Comparison of ENCODE assay signal across 12 cellular contexts in genomic region chr1:59743324-59744108, GRCh38.
DNase-seq lines count a peak whose midpoint lies in the region; ATAC-seq and TF ChIP-seq lines count a peak whose summit lies in the region.
"Had no signal": no experiment of that assay in that cellular context is flagged by ENCODE, and none has a peak within 500 bp of the region (broad histone marks: within the 10 kb centered on the region; RNA-seq: fewer than 3 reads in every experiment).

No MANE protein-coding gene starts in this region.

- H3K4me1 Mint-ChIP-seq in endothelial cell (ENCODE audit: unreplicated experiment) = peaks cover 35% of the 10 kb centered on the region
- no peaks in the 10 kb centered on the region for H3K4me1 Mint-ChIP-seq in activated CD4-positive, alpha-beta memory T cell treated with anti-CD3 and anti-CD28 coated beads, Interleukin-2, amount 10 ng/mL, durations not matched to agents 7 days and 5 days
- no peaks in the 10 kb centered on the region for H3K4me1 Mint-ChIP-seq in activated T-helper 2 cell treated with anti-CD3 and anti-CD28 coated beads, Interferon-gamma antibody, Interleukin-2, Interleukin-4, amounts not matched to agents 10 μg/mL and 5 μg/mL and 100 μg/mL, durations not matched to agents 14 hours and 24 hours and 36 hours (ENCODE audit: low read depth)

- H3K27ac Mint-ChIP-seq in endothelial cell (ENCODE audit: unreplicated experiment) = peak overlapping the region; percentile 88
- H3K27ac Mint-ChIP-seq in activated CD4-positive, alpha-beta memory T cell treated with anti-CD3 and anti-CD28 coated beads, Interleukin-2, amount 10 ng/mL, durations not matched to agents 7 days and 5 days = no peak overlapping the region
- H3K27ac Mint-ChIP-seq in activated T-helper 2 cell treated with anti-CD3 and anti-CD28 coated beads, Interferon-gamma antibody, Interleukin-2, Interleukin-4, amounts not matched to agents 10 μg/mL and 5 μg/mL and 100 μg/mL, durations not matched to agents 14 hours and 24 hours and 36 hours = no peak overlapping the region

- H3K9me3 Mint-ChIP-seq in endothelial cell (ENCODE audit: unreplicated experiment) = no peaks in the 10 kb centered on the region
- no peaks in the 10 kb centered on the region for H3K9me3 Mint-ChIP-seq in activated CD4-positive, alpha-beta memory T cell treated with anti-CD3 and anti-CD28 coated beads, Interleukin-2, amount 10 ng/mL, durations not matched to agents 7 days and 5 days
- H3K9me3 Mint-ChIP-seq in activated T-helper 2 cell treated with anti-CD3 and anti-CD28 coated beads, Interferon-gamma antibody, Interleukin-2, Interleukin-4, amounts not matched to agents 10 μg/mL and 5 μg/mL and 100 μg/mL, durations not matched to agents 14 hours and 24 hours and 36 hours = no peaks in the 10 kb centered on the region

- no peaks in the 10 kb centered on the region for H3K9me3 ChIP-seq in thoracic aorta

- peak overlapping the region; percentile 4 for H3K4me3 ChIP-seq in thoracic aorta

- H3K4me3 Mint-ChIP-seq in endothelial cell (ENCODE audit: unreplicated experiment) = no peak overlapping the region
- H3K4me3 Mint-ChIP-seq in activated CD4-positive, alpha-beta memory T cell treated with anti-CD3 and anti-CD28 coated beads, Interleukin-2, amount 10 ng/mL, durations not matched to agents 7 days and 5 days = no peak overlapping the region
- no peak overlapping the region for H3K4me3 Mint-ChIP-seq in activated T-helper 2 cell treated with anti-CD3 and anti-CD28 coated beads, Interferon-gamma antibody, Interleukin-2, Interleukin-4, amounts not matched to agents 10 μg/mL and 5 μg/mL and 100 μg/mL, durations not matched to agents 14 hours and 24 hours and 36 hours (ENCODE audit: low read depth)

- H3K27me3 ChIP-seq in thoracic aorta (replicated peaks; ENCODE audit: insufficient read depth) = no peaks in the 10 kb centered on the region

- POLR2A ChIA-PET in activated CD4-positive, alpha-beta memory T cell treated with anti-CD3 and anti-CD28 coated beads, Interleukin-2, amount 10 ng/mL, durations not matched to agents 7 days and 5 days (lab: Charles Lee) = interaction anchor here (0.6 kb wide), 1 partner anchor 962 kb away, joined by 3 read pairs; no protein-coding TSS in a partner anchor

- peaks cover 17 to 25% of the 10 kb centered on the region in 2 donors for H3K4me1 ChIP-seq in thoracic aorta (ENCODE audit: control insufficient read depth in 1 of 2, low read depth in 2 of 2)

- H3K36me3 Mint-ChIP-seq in endothelial cell (ENCODE audit: low read depth, unreplicated experiment) = peaks cover 3% of the 10 kb centered on the region
- no peaks in the 10 kb centered on the region for H3K36me3 Mint-ChIP-seq in activated CD4-positive, alpha-beta memory T cell treated with anti-CD3 and anti-CD28 coated beads, Interleukin-2, amount 10 ng/mL, durations not matched to agents 7 days and 5 days (ENCODE audit: low read depth)
- H3K36me3 Mint-ChIP-seq in activated T-helper 2 cell treated with anti-CD3 and anti-CD28 coated beads, Interferon-gamma antibody, Interleukin-2, Interleukin-4, amounts not matched to agents 10 μg/mL and 5 μg/mL and 100 μg/mL, durations not matched to agents 14 hours and 24 hours and 36 hours (ENCODE audit: low read depth) = no peaks in the 10 kb centered on the region

- no peak for TF ChIP-seq CTCF in endothelial cell (IDR thresholded peaks at IDR 0.05; ENCODE audit: unreplicated experiment)
- no peak for TF ChIP-seq CTCF in thoracic aorta (IDR thresholded peaks at IDR 0.05)

- intact Hi-C loops in activated T-helper 2 cell treated with anti-CD3 and anti-CD28 coated beads, Interferon-gamma antibody, Interleukin-2, Interleukin-4, amounts not matched to agents 10 μg/mL and 5 μg/mL and 100 μg/mL, durations not matched to agents 14 hours and 24 hours and 36 hours (cut with micrococcal nuclease) = no loop called here

- no peaks in the 10 kb centered on the region for H3K36me3 ChIP-seq in thoracic aorta

- no peaks in the 10 kb centered on the region for H3K27me3 Mint-ChIP-seq in endothelial cell (ENCODE audit: unreplicated experiment)
- H3K27me3 Mint-ChIP-seq in activated CD4-positive, alpha-beta memory T cell treated with anti-CD3 and anti-CD28 coated beads, Interleukin-2, amount 10 ng/mL, durations not matched to agents 7 days and 5 days = no peaks in the 10 kb centered on the region
- H3K27me3 Mint-ChIP-seq in activated T-helper 2 cell treated with anti-CD3 and anti-CD28 coated beads, Interferon-gamma antibody, Interleukin-2, Interleukin-4, amounts not matched to agents 10 μg/mL and 5 μg/mL and 100 μg/mL, durations not matched to agents 14 hours and 24 hours and 36 hours (ENCODE audit: low read depth) = no peaks in the 10 kb centered on the region

- no peak for ATAC-seq in thoracic aorta (ENCODE audit: insufficient number of reproducible peaks, low FRiP score, low read depth)

- DNase-seq in OCI-M1 (lab: John Stamatoyannopoulos, UW) (peak; percentile 77), endothelial cell (ENCODE audit: low spot score) (no peak), lung microvascular endothelial cell (ENCODE audit: low read depth in 2 of 2) (peak; percentile 72 to 85), thoracic aorta (ENCODE audit: low spot score) (no peak), cerebellum (ENCODE audit: low spot score) (no peak), HCEC 1CT (no peak)
- no peak for DNase-seq in activated CD4-positive, alpha-beta memory T cell treated with anti-CD3 and anti-CD28 coated beads, Interleukin-2, amount 10 ng/mL, durations not matched to agents 7 days and 5 days
- no peak for DNase-seq in activated T-helper 2 cell treated with anti-CD3 and anti-CD28 coated beads, Interferon-gamma antibody, Interleukin-2, Interleukin-4, amounts not matched to agents 10 μg/mL and 5 μg/mL and 100 μg/mL, durations not matched to agents 14 hours and 24 hours and 36 hours (ENCODE audit: low spot score)
- DNase-seq: activated CD4-positive, CD25-positive, alpha-beta regulatory T cell; activated naive CD4-positive, alpha-beta T cell treated with Interleukin-2 at 50 U/mL for 16 hours; NCI-H1436; stimulated activated CD4-positive, alpha-beta T cell treated with anti-CD3 and anti-CD28 coated beads, Interleukin-4, amount 100 ng/mL, for 24 hours had no signal

- CTCF ChIA-PET in activated CD4-positive, alpha-beta memory T cell treated with anti-CD3 and anti-CD28 coated beads, Interleukin-2, amount 10 ng/mL, durations not matched to agents 7 days and 5 days (lab: Charles Lee) = no interaction called here

- H3K27ac ChIP-seq in thoracic aorta = peak overlapping the region; percentile 42 to 45

Comparison
In these comparisons a context has a peak if more than half of its experiments do, and no peak if none do; other contexts are left out.
1. DNase-seq: peak in OCI-M1 (single experiment) and lung microvascular endothelial cell (2 of 2); none in endothelial cell (single experiment), thoracic aorta (single experiment), cerebellum (single experiment), activated CD4-positive, alpha-beta memory T cell treated with anti-CD3 and anti-CD28 coated beads, Interleukin-2, amount 10 ng/mL, durations not matched to agents 7 days and 5 days (single experiment), activated T-helper 2 cell treated with anti-CD3 and anti-CD28 coated beads, Interferon-gamma antibody, Interleukin-2, Interleukin-4, amounts not matched to agents 10 μg/mL and 5 μg/mL and 100 μg/mL, durations not matched to agents 14 hours and 24 hours and 36 hours (single experiment) and HCEC 1CT (single experiment).